In the genomic region with DNA sequence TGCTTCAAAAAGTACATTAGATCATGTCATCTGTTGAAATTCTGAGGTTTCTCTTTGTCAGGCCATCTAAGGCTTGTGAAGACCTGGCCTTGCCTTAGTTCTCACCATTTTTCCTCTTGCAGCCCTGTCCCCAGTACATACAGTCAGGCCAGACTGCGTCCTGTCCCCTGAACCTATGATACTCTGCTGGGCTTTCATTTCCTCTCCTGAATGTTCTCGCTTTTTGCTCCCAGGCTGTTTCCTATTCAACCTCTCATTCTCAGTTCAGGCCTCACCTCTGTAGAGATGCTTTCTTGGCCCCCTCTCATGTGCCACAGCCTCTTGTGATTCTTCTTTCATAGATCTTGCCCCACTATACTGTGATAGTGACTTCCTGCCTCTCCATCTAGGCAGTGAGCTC, we compare ENCODE assay signal across 19 cellular contexts.
DNase-seq lines count a peak whose midpoint lies in the region; ATAC-seq, FAIRE-seq and TF ChIP-seq lines count a peak whose summit lies in the region.
"Had no signal": no experiment of that assay in that cellular context is flagged by ENCODE, and none has a peak within 500 bp of the region (broad histone marks: within the 10 kb centered on the region; RNA-seq: fewer than 3 reads in every experiment).

No MANE protein-coding gene starts in this region.

- H3K27me3 ChIP-seq in bronchial epithelial cell (ENCODE audit: control insufficient read depth, insufficient read depth, low read length) = no peaks in the 10 kb centered on the region

- no peak for TF ChIP-seq POLR2A in GM12891 (IDR thresholded peaks at IDR 0.05; ENCODE audit: low read depth, low read length)

- no peak overlapping the region for H3K4me3 ChIP-seq in bronchial epithelial cell (ENCODE audit: low read depth, low read length)
- H3K4me3 ChIP-seq: coronary artery, mucosa of descending colon had no signal

- FAIRE-seq in GM12891 (lab: Jason Lieb, UNC) (no peak), bronchial epithelial cell (lab: Jason Lieb, UNC) (peak; percentile 32)

- TF ChIP-seq CTCF in bronchial epithelial cell (IDR thresholded peaks at IDR 0.05; ENCODE audit: insufficient read depth, low read length, severe bottlenecking) = no peak

- DNase-seq in GM12891 (ENCODE audit: insufficient read length, low spot score) (no peak), bronchial epithelial cell (ENCODE audit: low read depth) (no peak), cerebellum (ENCODE audit: low spot score) (no peak), NCI-H2029 treated with DMSO at 0.1 percent for 48 hours (lab: John Stamatoyannopoulos, UW) (no peak)
- DNase-seq in stimulated activated CD4-positive, alpha-beta T cell treated with anti-CD3 and anti-CD28 coated beads, Interleukin-4, amount 100 ng/mL, for 1 hour = no peak
- no peak for DNase-seq in activated CD4-positive, alpha-beta T cell treated with anti-CD3 and anti-CD28 coated beads for 48 hours
- DNase-seq: ACHN; activated T-cell treated with anti-CD3 and anti-CD28 coated beads, Interleukin-2, amount 50 U/mL, for 4 hours; Caco-2; erythroblast; GF-D8; mucosa of descending colon; NCI-H1436; NCI-H748 treated with DMSO at 0.1 percent for 48 hours; substantia nigra; T-cell had no signal

- H3K36me3 ChIP-seq in bronchial epithelial cell (ENCODE audit: control insufficient read depth, insufficient read depth, low read length) = no peaks in the 10 kb centered on the region

- ATAC-seq in GM19468 (IDR thresholded peaks at IDR 0.05; ENCODE audit: extremely low read depth, unreplicated experiment) (peak; percentile 39), HG03066 (IDR thresholded peaks at IDR 0.05; ENCODE audit: low read depth, unreplicated experiment) (peak; percentile 65)
- ATAC-seq: activated T-cell treated with anti-CD3 and anti-CD28 coated beads, Interleukin-2, amount 50 U/mL, for 4 hours; mucosa of descending colon; T-cell had no signal

TF ChIP-seq in GM12891, 5 proteins besides CTCF, POLR2A, EP300 and RAD21:
- TF ChIP-seq SPI1 (IDR thresholded peaks at IDR 0.05; ENCODE audit: low read depth, low read length) = peak; percentile 76
- no peak for TF ChIP-seq POU2F2 (IDR thresholded peaks at IDR 0.05; ENCODE audit: low read depth, low read length)
